8 cellular contexts compared by ENCODE assay signal in genomic region chr20:40741507-40742106, GRCh38. TPM values are rescaled to one million over a fixed set of nuclear protein-coding genes. Genes with fewer than 3 reads are reported as not detected.
DNase-seq lines count a peak whose midpoint lies in the region; ATAC-seq and TF ChIP-seq lines count a peak whose summit lies in the region.

No MANE protein-coding gene starts in this region.

- H3K4me3 ChIP-seq in GM12865 (ENCODE audit: low read depth, low read length) (no peak overlapping the region), right cardiac atrium (ENCODE audit: low read length) (no peak overlapping the region)

- H3K9me3 Mint-ChIP-seq in activated T-cell treated with anti-CD3 and anti-CD28 coated beads, Interleukin-2, amount 50 U/mL, for 72 hours = no peaks in the 10 kb centered on the region

- H3K36me3 Mint-ChIP-seq in activated T-cell treated with anti-CD3 and anti-CD28 coated beads, Interleukin-2, amount 50 U/mL, for 72 hours (ENCODE audit: insufficient read depth in 2 of 2) = no peaks in the 10 kb centered on the region

- no peaks in the 10 kb centered on the region for H3K4me1 Mint-ChIP-seq in activated T-cell treated with anti-CD3 and anti-CD28 coated beads, Interleukin-2, amount 50 U/mL, for 72 hours (ENCODE audit: low read depth)

- peaks cover 9% of the 10 kb centered on the region for H3K27me3 Mint-ChIP-seq in activated T-cell treated with anti-CD3 and anti-CD28 coated beads, Interleukin-2, amount 50 U/mL, for 72 hours (ENCODE audit: low read depth)

- H3K4me1 ChIP-seq in right cardiac atrium (ENCODE audit: control insufficient read depth, insufficient read depth, low read length) = no peaks in the 10 kb centered on the region

- DNase-seq in AG08395 (ENCODE audit: low spot score) = peak; percentile 55
- peak; percentile 67 for DNase-seq in GM12865 (ENCODE audit: low read depth)
- peak; percentile 28 for DNase-seq in NCI-H446 treated with DMSO at 0.1 percent for 48 hours (lab: John Stamatoyannopoulos, UW)
- DNase-seq in activated T-cell treated with anti-CD3 and anti-CD28 coated beads, Interleukin-2, amount 50 U/mL, for 72 hours = peak; percentile 41 to 48
- peak in 2 of 3 donors; percentile 50 to 54 for DNase-seq in right cardiac atrium
- peak; percentile 7 for DNase-seq in stimulated activated CD4-positive, alpha-beta T cell treated with anti-CD3 and anti-CD28 coated beads, Interleukin-12 subunit alpha, Interleukin-12 subunit beta, amount 100 ng/mL, for 4 hours

- intact Hi-C loops in right cardiac atrium (cut with DNase I) = loop anchor here in 2 of 4 donors (10.0 kb wide), 2 partner anchors 203 to 213 kb away; no protein-coding TSS in a partner anchor

- no peaks in the 10 kb centered on the region for H3K9me3 ChIP-seq in right cardiac atrium (ENCODE audit: control insufficient read depth, low read length)

- no peak overlapping the region for H3K4me3 Mint-ChIP-seq in activated T-cell treated with anti-CD3 and anti-CD28 coated beads, Interleukin-2, amount 50 U/mL, for 72 hours

- H3K27ac Mint-ChIP-seq in activated T-cell treated with anti-CD3 and anti-CD28 coated beads, Interleukin-2, amount 50 U/mL, for 72 hours = no peak overlapping the region

- H3K27me3 ChIP-seq in right cardiac atrium (ENCODE audit: control insufficient read depth, insufficient read depth) = peaks cover 1% of the 10 kb centered on the region

- TF ChIP-seq CTCF in GM12865 (IDR thresholded peaks at IDR 0.05; ENCODE audit: insufficient read depth, low read depth, low read length, missing control alignments) = peak; percentile 82

- H3K27ac ChIP-seq in right cardiac atrium (ENCODE audit: low read length) = no peak overlapping the region

- ATAC-seq in activated T-cell treated with anti-CD3 and anti-CD28 coated beads, Interleukin-2, amount 50 U/mL, for 72 hours (replicated peaks in 1 of 2) = no peak
- ATAC-seq in right cardiac atrium (peak in 1 of 2 donors; percentile 34), HG03571 (IDR thresholded peaks at IDR 0.05; ENCODE audit: unreplicated experiment) (no peak), HG02885 (IDR thresholded peaks at IDR 0.05; ENCODE audit: poor library complexity, unreplicated experiment) (no peak)

- WGBS in right cardiac atrium = 61% methylated on average over 6 of the region's 6 CpGs

RNA-seq across cellular contexts. Expression of gene MAFB, which starts 52.6 kb away (rescaled TPM):
- under 1 TPM; 0.19 to 0.39 TPM for total RNA-seq in activated T-cell treated with anti-CD3 and anti-CD28 coated beads, Interleukin-2, amount 50 U/mL, for 72 hours
- total RNA-seq in right cardiac atrium = 10 to 100 TPM; 15.1 to 22.8 (median 21.5) TPM
- polyA plus RNA-seq in right cardiac atrium = 6.9 TPM

Comparison
In these comparisons a context has a peak if more than half of its experiments do, and no peak if none do; other contexts are left out.
1. DNase-seq: peak in every context shown above with its lines; median percentile 67 in GM12865; 55 in AG08395; 52 in right cardiac atrium; 44 in activated T-cell treated with anti-CD3 and anti-CD28 coated beads, Interleukin-2, amount 50 U/mL, for 72 hours; 28 in NCI-H446 treated with DMSO at 0.1 percent for 48 hours; 7 in stimulated activated CD4-positive, alpha-beta T cell treated with anti-CD3 and anti-CD28 coated beads, Interleukin-12 subunit alpha, Interleukin-12 subunit beta, amount 100 ng/mL, for 4 hours.
2. RNA of gene MAFB, which starts 52.6 kb away (total RNA-seq): 15.1 to 22.8 TPM in right cardiac atrium; 0.19 to 0.39 TPM in activated T-cell treated with anti-CD3 and anti-CD28 coated beads, Interleukin-2, amount 50 U/mL, for 72 hours; every median in the first group is over 10 times any median in the second.